Comparison of ENCODE assay signal across 23 cellular contexts in the genomic region with DNA sequence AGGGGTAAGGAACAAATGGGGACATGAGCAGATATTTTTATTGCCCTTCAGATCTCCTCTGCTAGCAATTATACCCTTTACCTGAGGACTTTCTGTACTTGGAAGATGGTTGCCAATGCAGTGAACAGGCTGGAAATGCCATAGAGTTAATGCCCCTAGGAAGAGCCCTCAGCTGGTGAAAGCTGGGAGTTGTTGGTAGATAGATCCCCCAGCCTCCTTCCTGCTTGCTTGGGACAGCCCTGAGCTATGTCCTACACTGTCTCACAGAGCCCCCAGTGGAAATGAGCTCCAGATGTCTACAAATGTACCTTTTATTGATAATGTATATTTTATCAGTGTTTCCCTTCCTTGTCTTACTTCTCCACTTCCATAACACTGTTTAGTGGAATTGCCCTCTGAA.
"Had no signal": no experiment of that assay in that cellular context is flagged by ENCODE, and none has a peak within 500 bp of the region (broad histone marks: within the 10 kb centered on the region; RNA-seq: fewer than 3 reads in every experiment).

No MANE protein-coding gene starts in this region.

- H3K9me3 ChIP-seq: heart left ventricle, pancreas, suprapubic skin, thyroid gland, upper lobe of left lung, uterus had no signal

- H3K36me3 ChIP-seq: heart left ventricle, pancreas, suprapubic skin, thyroid gland, upper lobe of left lung, uterus had no signal

- H3K9me3 Mint-ChIP-seq: mesothelial cell of epicardium, natural killer cell, neural crest cell had no signal

- H3K27me3 ChIP-seq: pancreas, suprapubic skin, thyroid gland, upper lobe of left lung, uterus had no signal

- DNase-seq: cerebellar nuclear complex; dermis blood vessel endothelial cell; foreskin melanocyte; heart left ventricle; hypothalamus; left colon; left ventricle myocardium superior; natural killer cell; pancreas; right cardiac atrium; stimulated activated CD4-positive, alpha-beta T cell treated with anti-CD3 and anti-CD28 coated beads, Interleukin-2, amount 100 ng/mL, for 48 hours; stimulated activated naive CD4-positive, alpha-beta T cell treated with Interleukin-2 at 50 U/mL for 16 hours; thyroid gland; upper lobe of left lung; uterus had no signal

- H3K4me2 ChIP-seq: smooth muscle cell had no signal

- H3K27ac Mint-ChIP-seq: mesothelial cell of epicardium, natural killer cell, progenitor cell of endocrine pancreas had no signal

- H3K4me3 ChIP-seq: heart left ventricle, lung, pancreas, smooth muscle cell, suprapubic skin, thyroid gland, upper lobe of left lung, uterus had no signal

- H3K4me1 ChIP-seq: heart left ventricle, thyroid gland, upper lobe of left lung, uterus had no signal

- H3K4me3 Mint-ChIP-seq: mesothelial cell of epicardium, natural killer cell, neural crest cell had no signal

- H3K27ac ChIP-seq: heart left ventricle, pancreas, suprapubic skin, thyroid gland, upper lobe of left lung, uterus had no signal

- ATAC-seq: heart left ventricle, left ventricle myocardium superior, natural killer cell, pancreas had no signal

- H3K4me1 Mint-ChIP-seq: mesothelial cell of epicardium, natural killer cell, neural crest cell had no signal

- FAIRE-seq: colon, endothelial cell of umbilical vein, pancreas had no signal

- H3K36me3 Mint-ChIP-seq: mesothelial cell of epicardium, natural killer cell had no signal
